Comparison of ENCODE assay signal across 2 cellular contexts in genomic region chr12:68157295-68157871, GRCh38.
TF ChIP-seq lines count a peak whose summit lies in the region.

No MANE protein-coding gene starts in this region.

TF ChIP-seq in HepG2, 621 proteins besides CTCF, POLR2A, EP300 and RAD21:
- TF ChIP-seq BCL3 (CRISPR knock-in tag; IDR thresholded peaks at IDR 0.05) (no peak), ZNF572 (CRISPR knock-in tag; IDR thresholded peaks at IDR 0.05) (no peak), ATAD3A (CRISPR knock-in tag; IDR thresholded peaks at IDR 0.05) (no peak), TGIF2 (CRISPR knock-in tag; IDR thresholded peaks at IDR 0.05) (no peak), PRDM15 (CRISPR knock-in tag; IDR thresholded peaks at IDR 0.05) (no peak), ZNF720 (CRISPR knock-in tag; IDR thresholded peaks at IDR 0.05) (no peak), IKZF4 (CRISPR knock-in tag; IDR thresholded peaks at IDR 0.05; ENCODE audit: borderline replicate concordance, low read depth, not compliant biosample characterization) (no peak), HMG20A (CRISPR knock-in tag; IDR thresholded peaks at IDR 0.05; ENCODE audit: borderline replicate concordance) (no peak), ELF1 (CRISPR knock-in tag; IDR thresholded peaks at IDR 0.05) (no peak), ASH2L (IDR thresholded peaks at IDR 0.05; ENCODE audit: insufficient read length, low read depth, low read length) (no peak), ZNF691 (CRISPR knock-in tag; IDR thresholded peaks at IDR 0.05; ENCODE audit: borderline replicate concordance, low read depth) (no peak), SNAPC4 (CRISPR knock-in tag; IDR thresholded peaks at IDR 0.05) (no peak), ZNF430 (CRISPR knock-in tag; IDR thresholded peaks at IDR 0.05) (no peak), ZNF484 (CRISPR knock-in tag; IDR thresholded peaks at IDR 0.05; ENCODE audit: borderline replicate concordance, low read depth) (no peak), ATF3 (CRISPR knock-in tag; IDR thresholded peaks at IDR 0.05) (no peak)

TF ChIP-seq in K562, 482 proteins besides CTCF, POLR2A, EP300 and RAD21:
- TF ChIP-seq STAG1 (CRISPR knock-in tag; IDR thresholded peaks at IDR 0.05; ENCODE audit: borderline replicate concordance) (no peak), PHB2 (IDR thresholded peaks at IDR 0.05; ENCODE audit: low read depth) (no peak), ZBTB11 (CRISPR knock-in tag; IDR thresholded peaks at IDR 0.05) (no peak), PCBP2 (IDR thresholded peaks at IDR 0.05; ENCODE audit: low read depth, low read length, poor library complexity, severe bottlenecking) (no peak), CEBPB (tag; IDR thresholded peaks at IDR 0.05) (peak; percentile 86), ATF1 (CRISPR knock-in tag; IDR thresholded peaks at IDR 0.05) (no peak), ATF1 (tag; IDR thresholded peaks at IDR 0.05) (no peak), CEBPG (CRISPR knock-in tag; IDR thresholded peaks at IDR 0.05) (no peak), CEBPG (tag; conservative IDR thresholded peaks at IDR 0.05 in 1 of 2, IDR thresholded peaks at IDR 0.05 in 1 of 2) (peak in 1 of 2 experiments; percentile 45; a peak in 1 of 4 replicates), CHD2 (IDR thresholded peaks at IDR 0.05; ENCODE audit: low read depth, low read length) (no peak), ELK1 (CRISPR knock-in tag; IDR thresholded peaks at IDR 0.05) (no peak), TEAD4 (IDR thresholded peaks at IDR 0.05; ENCODE audit: low read length) (no peak), TEAD4 (CRISPR knock-in tag; IDR thresholded peaks at IDR 0.05; ENCODE audit: borderline replicate concordance) (no peak), ZNF174 (CRISPR knock-in tag; IDR thresholded peaks at IDR 0.05) (no peak), MAFG (tag; conservative IDR thresholded peaks at IDR 0.05) (0 out of 2 replicates have a peak, but pooled peaks have one; percentile 13), GABPA (tag; conservative IDR thresholded peaks at IDR 0.05; ENCODE audit: low read depth) (no peak), KLF6 (CRISPR knock-in tag; IDR thresholded peaks at IDR 0.05; ENCODE audit: borderline replicate concordance) (no peak), TSC22D4 (tag; IDR thresholded peaks at IDR 0.05) (no peak), CREB3L1 (IDR thresholded peaks at IDR 0.05; ENCODE audit: borderline replicate concordance, low read depth) (no peak), ZNF717 (CRISPR knock-in tag; IDR thresholded peaks at IDR 0.05) (no peak), ZNF134 (CRISPR knock-in tag; conservative IDR thresholded peaks at IDR 0.05) (no peak)
